ENCODE assay signal across 1 cellular context in genomic region chr17:49361902-49362722, GRCh38.
A peak's percentile ranks its signal among the peaks of the same experiment; 100 is the strongest.
TF ChIP-seq lines count a peak whose summit lies in the region.

TSS of gene ZNF652 (minus strand) at chr17:49362250. CDS start at chr17:49317725, 44,525 bp downstream.

TF ChIP-seq in HepG2, 621 proteins besides CTCF, POLR2A, EP300 and RAD21 (continued from another document):
- TF ChIP-seq NFAT5 (CRISPR knock-in tag; IDR thresholded peaks at IDR 0.05) (0 out of 2 replicates have a peak, but pooled peaks have one; percentile 67), GABPA (IDR thresholded peaks at IDR 0.05; ENCODE audit: low read depth, low read length) (no peak), GABPA (CRISPR knock-in tag; IDR thresholded peaks at IDR 0.05; ENCODE audit: low read depth) (no peak), CERS6 (CRISPR knock-in tag; IDR thresholded peaks at IDR 0.05) (no peak), ZSCAN21 (CRISPR knock-in tag; IDR thresholded peaks at IDR 0.05; ENCODE audit: borderline replicate concordance) (peak; percentile 63; the same call in 1 of the 2 replicates), ZNF766 (CRISPR knock-in tag; IDR thresholded peaks at IDR 0.05; ENCODE audit: borderline replicate concordance) (no peak), ZNF746 (CRISPR knock-in tag; IDR thresholded peaks at IDR 0.05) (no peak; the same call in 1 of the 2 replicates), SOX13 (IDR thresholded peaks at IDR 0.05) (no peak), SOX13 (CRISPR knock-in tag; conservative IDR thresholded peaks at IDR 0.05 in 1 of 2, IDR thresholded peaks at IDR 0.05 in 1 of 2) (no peak), POGK (CRISPR knock-in tag; conservative IDR thresholded peaks at IDR 0.05) (peak; percentile 42; the same call in 1 of the 2 replicates), MXI1 (IDR thresholded peaks at IDR 0.05; ENCODE audit: borderline replicate concordance, low read depth, low read length) (peak; percentile 74; the same call in 2 of the 3 replicates), ARID5B (CRISPR knock-in tag; IDR thresholded peaks at IDR 0.05) (no peak), NRL (CRISPR knock-in tag; IDR thresholded peaks at IDR 0.05; ENCODE audit: borderline replicate concordance) (no peak), NBN (conservative IDR thresholded peaks at IDR 0.05) (no peak), ARNT2 (CRISPR knock-in tag; IDR thresholded peaks at IDR 0.05; ENCODE audit: low read depth) (no peak; the same call in 1 of the 2 replicates), ZBTB44 (CRISPR knock-in tag; IDR thresholded peaks at IDR 0.05) (no peak), TEAD2 (CRISPR knock-in tag; IDR thresholded peaks at IDR 0.05) (no peak), SMAD3 (CRISPR knock-in tag; IDR thresholded peaks at IDR 0.05) (no peak), PHF5A (CRISPR knock-in tag; IDR thresholded peaks at IDR 0.05; ENCODE audit: low read depth, unreplicated experiment) (no peak), TBL1XR1 (IDR thresholded peaks at IDR 0.05; ENCODE audit: borderline replicate concordance, low read length, partially characterized antibody) (no peak), JUND (CRISPR knock-in tag; IDR thresholded peaks at IDR 0.05) (no peak), HOMEZ (CRISPR knock-in tag; IDR thresholded peaks at IDR 0.05; ENCODE audit: low read depth) (peak; percentile 40; the same call in 1 of the 2 replicates), PHF8 (CRISPR knock-in tag; IDR thresholded peaks at IDR 0.05) (peak; percentile 69; the same call in 1 of the 2 replicates), ZBTB8A (CRISPR knock-in tag; IDR thresholded peaks at IDR 0.05; ENCODE audit: borderline replicate concordance, low read depth) (no peak)
